In the genomic region with DNA sequence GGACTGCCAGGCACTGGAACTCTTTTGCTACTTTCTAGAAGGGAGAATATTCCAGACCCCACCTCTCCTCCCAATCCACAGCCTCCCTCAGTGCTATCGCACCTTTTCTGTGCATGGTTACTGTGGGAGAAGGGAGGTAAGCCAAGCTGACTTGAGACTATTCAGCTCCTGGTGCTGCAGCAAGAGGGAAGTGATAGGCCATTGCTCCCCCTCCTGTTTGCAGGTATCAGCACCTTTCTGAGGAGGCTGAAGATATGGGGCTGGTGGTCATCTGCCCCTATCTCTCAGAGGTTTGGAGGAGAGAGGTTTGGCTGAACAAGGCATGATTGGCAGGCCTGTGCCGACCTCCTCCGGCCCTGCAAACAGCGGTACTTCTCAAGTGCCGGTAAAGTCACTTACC, we compare ENCODE assay signal across 36 cellular contexts.
"Had no signal": no experiment of that assay in that cellular context is flagged by ENCODE, and none has a peak within 500 bp of the region (broad histone marks: within the 10 kb centered on the region; RNA-seq: fewer than 3 reads in every experiment).

No MANE protein-coding gene starts in this region.

- ATAC-seq: activated CD8-positive, alpha-beta memory T cell treated with anti-CD3 and anti-CD28 coated beads, Interleukin-2, amount 10 ng/mL, durations not matched to agents 7 days and 5 days; activated T-cell treated with anti-CD3 and anti-CD28 coated beads, Interleukin-2, amount 50 U/mL, for 72 hours; activated T-helper 17 cell treated with anti-CD3 and anti-CD28 coated beads, Interleukin-2, amount 50 U/mL, for 72 hours; Right ventricle myocardium inferior had no signal

- H3K36me3 ChIP-seq: ascending aorta, cardiac muscle cell, MG63 had no signal

- H3K4me1 Mint-ChIP-seq: activated CD4-positive, alpha-beta memory T cell treated with anti-CD3 and anti-CD28 coated beads, Interleukin-2, amount 10 ng/mL, durations not matched to agents 7 days and 5 days; activated CD8-positive, alpha-beta memory T cell treated with anti-CD3 and anti-CD28 coated beads, Interleukin-2, amount 10 ng/mL, durations not matched to agents 7 days and 5 days; activated T-helper 17 cell treated with anti-CD3 and anti-CD28 coated beads, Interleukin-2, amount 50 U/mL, for 72 hours had no signal

- H3K27ac ChIP-seq: ascending aorta, cardiac muscle cell, PC-9, RWPE1, VCaP had no signal

- H3K4me3 ChIP-seq: ascending aorta, cardiac muscle cell, MG63, PC-9 had no signal

- H3K4me1 ChIP-seq: ascending aorta had no signal

- H3K4me2 ChIP-seq: PC-9 had no signal

- DNase-seq: activated CD4-positive, alpha-beta memory T cell treated with anti-CD3 and anti-CD28 coated beads, Interleukin-2, amount 10 ng/mL, durations not matched to agents 7 days and 5 days; activated CD4-positive, alpha-beta T cell treated with anti-CD3 and anti-CD28 coated beads for 1 hour; activated CD4-positive, alpha-beta T cell treated with anti-CD3 and anti-CD28 coated beads for 48 hours; activated CD4-positive, CD25-positive, alpha-beta regulatory T cell; activated CD8-positive, alpha-beta memory T cell treated with anti-CD3 and anti-CD28 coated beads for 24 hours; activated CD8-positive, alpha-beta memory T cell treated with anti-CD3 and anti-CD28 coated beads, Interleukin-2, amount 10 ng/mL, durations not matched to agents 7 days and 5 days; activated CD8-positive, alpha-beta memory T cell treated with anti-CD3 and anti-CD28 coated beads, Interleukin-2, amount 50 U/mL, for 48 hours; activated effector memory CD4-positive, alpha-beta T cell treated with anti-CD3 and anti-CD28 coated beads, Interleukin-2, amount 50 U/mL, for 16 hours; activated naive CD4-positive, alpha-beta T cell; activated naive CD4-positive, alpha-beta T cell treated with anti-CD3 and anti-CD28 coated beads, Interleukin-2, amount 50 U/mL, for 16 hours; activated naive CD8-positive, alpha-beta T cell treated with anti-CD3 and anti-CD28 coated beads for 36 hours; activated T-cell treated with anti-CD3 and anti-CD28 coated beads, Interleukin-2, amount 50 U/mL, for 72 hours; amniotic stem cell; Kasumi-1; MG63; NCI-H1048; NCI-H1105 treated with DMSO at 0.1 percent for 48 hours; NCI-H1436; NCI-H187; NCI-H2029 treated with DMSO at 0.1 percent for 48 hours; NCI-H510A; NCI-H526; NCI-H748 treated with DMSO at 0.1 percent for 48 hours; NK-92 treated with Interleukin-12 subunit alpha and Interleukin-12 subunit beta, amount 100 ng/mL, for 24 hours; PC-9; SW 1271; T-helper 1 cell; T-helper 2 cell; T-helper 9 cell had no signal

- H3K27me3 ChIP-seq: ascending aorta, cardiac muscle cell, MG63 had no signal

- H3K9me3 ChIP-seq: ascending aorta, MG63 had no signal

- H3K4me3 Mint-ChIP-seq: activated CD4-positive, alpha-beta memory T cell treated with anti-CD3 and anti-CD28 coated beads, Interleukin-2, amount 10 ng/mL, durations not matched to agents 7 days and 5 days; activated CD8-positive, alpha-beta memory T cell treated with anti-CD3 and anti-CD28 coated beads, Interleukin-2, amount 10 ng/mL, durations not matched to agents 7 days and 5 days; activated naive CD8-positive, alpha-beta T cell treated with anti-CD3 and anti-CD28 coated beads for 36 hours; activated T-cell treated with anti-CD3 and anti-CD28 coated beads, Interleukin-2, amount 50 U/mL, for 72 hours; activated T-helper 17 cell treated with anti-CD3 and anti-CD28 coated beads, Interleukin-2, amount 50 U/mL, for 72 hours; central memory CD8-positive, alpha-beta T cell had no signal

- H3K36me3 Mint-ChIP-seq: activated CD8-positive, alpha-beta memory T cell treated with anti-CD3 and anti-CD28 coated beads, Interleukin-2, amount 10 ng/mL, durations not matched to agents 7 days and 5 days; activated naive CD8-positive, alpha-beta T cell treated with anti-CD3 and anti-CD28 coated beads for 36 hours had no signal

- H3K27ac Mint-ChIP-seq: activated CD4-positive, alpha-beta memory T cell treated with anti-CD3 and anti-CD28 coated beads, Interleukin-2, amount 10 ng/mL, durations not matched to agents 7 days and 5 days; activated CD8-positive, alpha-beta memory T cell treated with anti-CD3 and anti-CD28 coated beads, Interleukin-2, amount 10 ng/mL, durations not matched to agents 7 days and 5 days; activated naive CD8-positive, alpha-beta T cell treated with anti-CD3 and anti-CD28 coated beads for 36 hours; activated T-cell treated with anti-CD3 and anti-CD28 coated beads, Interleukin-2, amount 50 U/mL, for 72 hours; activated T-helper 17 cell treated with anti-CD3 and anti-CD28 coated beads, Interleukin-2, amount 50 U/mL, for 72 hours had no signal
